ENCODE assay signal across 10 cellular contexts in the genomic region with DNA sequence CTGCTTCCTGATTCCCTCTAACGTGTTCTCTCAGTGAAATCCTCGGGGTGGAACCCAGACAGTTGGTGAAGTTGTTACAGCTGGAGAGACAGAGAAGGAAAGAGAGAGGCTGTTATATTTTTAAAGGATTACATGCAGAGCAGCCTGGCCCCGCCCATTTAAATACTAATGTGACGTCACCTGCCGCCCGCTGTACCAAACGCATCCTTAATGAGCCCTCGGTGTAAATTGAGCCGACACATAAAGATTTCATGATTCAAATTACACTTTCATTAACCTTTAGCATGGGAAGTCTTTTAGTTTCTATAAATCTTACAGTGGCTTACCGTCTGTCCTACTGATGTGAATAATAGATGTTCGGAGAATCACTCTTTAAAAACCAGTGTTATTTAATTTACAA.
A peak's percentile ranks its signal among the peaks of the same experiment; 100 is the strongest.
DNase-seq lines count a peak whose midpoint lies in the region; ATAC-seq and TF ChIP-seq lines count a peak whose summit lies in the region.
"Had no signal": no experiment of that assay in that cellular context is flagged by ENCODE, and none has a peak within 500 bp of the region (broad histone marks: within the 10 kb centered on the region; RNA-seq: fewer than 3 reads in every experiment).

No MANE protein-coding gene starts in this region.

- peak; percentile 12 for DNase-seq in activated naive CD4-positive, alpha-beta T cell treated with anti-CD3 and anti-CD28 coated beads for 36 hours
- DNase-seq in activated naive CD4-positive, alpha-beta T cell treated with anti-CD3 and anti-CD28 coated beads, Interleukin-2, amount 50 U/mL, for 16 hours, result no peak
- DNase-seq in NCI-H510A (lab: John Stamatoyannopoulos, UW) (peak; percentile 74), glutamatergic neuron (peak; percentile 44), progenitor cell of endocrine pancreas (ENCODE audit: low spot score, unreplicated experiment) (no peak), retina (no peak)
- DNase-seq: tibial artery had no signal

- H3K9me3 Mint-ChIP-seq in activated naive CD4-positive, alpha-beta T cell treated with anti-CD3 and anti-CD28 coated beads for 36 hours, result no peaks in the 10 kb centered on the region
- H3K9me3 Mint-ChIP-seq in glutamatergic neuron (ENCODE audit: unreplicated experiment), result peaks cover 6% of the 10 kb centered on the region
- peaks cover 6% of the 10 kb centered on the region for H3K9me3 Mint-ChIP-seq in stimulated activated memory B cell treated with anti-CD40 and anti-IgM and Interleukin-4, amounts not matched to agents 10 μg/mL and 1 μg/mL and 100 μg/mL, for 72 hours
- H3K9me3 Mint-ChIP-seq in progenitor cell of endocrine pancreas (ENCODE audit: low read depth), result peaks cover under 1% of the 10 kb centered on the region
- H3K9me3 Mint-ChIP-seq: T-helper 2 cell treated with Interferon-gamma antibody and Interleukin-4, amounts not matched to agents 5 μg/mL and 100 μg/mL, for 36 hours had no signal

- H3K4me3 Mint-ChIP-seq in activated naive CD4-positive, alpha-beta T cell treated with anti-CD3 and anti-CD28 coated beads for 36 hours, result no peak overlapping the region
- H3K4me3 Mint-ChIP-seq in glutamatergic neuron (ENCODE audit: unreplicated experiment) (peak overlapping the region; percentile 75), progenitor cell of endocrine pancreas (ENCODE audit: low read depth) (no peak overlapping the region)
- H3K4me3 Mint-ChIP-seq in stimulated activated memory B cell treated with anti-CD40 and anti-IgM and Interleukin-4, amounts not matched to agents 10 μg/mL and 1 μg/mL and 100 μg/mL, for 72 hours, result peak overlapping the region; percentile 58
- H3K4me3 Mint-ChIP-seq: T-helper 2 cell treated with Interferon-gamma antibody and Interleukin-4, amounts not matched to agents 5 μg/mL and 100 μg/mL, for 36 hours had no signal

- peaks cover 7% of the 10 kb centered on the region for H3K36me3 Mint-ChIP-seq in activated naive CD4-positive, alpha-beta T cell treated with anti-CD3 and anti-CD28 coated beads for 36 hours (ENCODE audit: low read depth)
- H3K36me3 Mint-ChIP-seq in glutamatergic neuron (ENCODE audit: unreplicated experiment) (peaks cover 10% of the 10 kb centered on the region), progenitor cell of endocrine pancreas (ENCODE audit: insufficient read depth) (peaks cover 2% of the 10 kb centered on the region)
- peaks cover 9% of the 10 kb centered on the region for H3K36me3 Mint-ChIP-seq in stimulated activated memory B cell treated with anti-CD40 and anti-IgM and Interleukin-4, amounts not matched to agents 10 μg/mL and 1 μg/mL and 100 μg/mL, for 72 hours

- peaks cover 8% of the 10 kb centered on the region for H3K4me1 Mint-ChIP-seq in activated naive CD4-positive, alpha-beta T cell treated with anti-CD3 and anti-CD28 coated beads for 36 hours (ENCODE audit: low read depth)
- H3K4me1 Mint-ChIP-seq in glutamatergic neuron (ENCODE audit: low read depth, unreplicated experiment) (peaks cover 31% of the 10 kb centered on the region), progenitor cell of endocrine pancreas (ENCODE audit: low read depth) (peaks cover 18% of the 10 kb centered on the region)
- H3K4me1 Mint-ChIP-seq in stimulated activated memory B cell treated with anti-CD40 and anti-IgM and Interleukin-4, amounts not matched to agents 10 μg/mL and 1 μg/mL and 100 μg/mL, for 72 hours, result peaks cover 28% of the 10 kb centered on the region

- intact Hi-C loops in activated naive CD4-positive, alpha-beta T cell treated with anti-CD3 and anti-CD28 coated beads for 36 hours (cut with micrococcal nuclease), result no loop called here

- no peaks in the 10 kb centered on the region for H3K27me3 Mint-ChIP-seq in activated naive CD4-positive, alpha-beta T cell treated with anti-CD3 and anti-CD28 coated beads for 36 hours (ENCODE audit: low read depth)
- H3K27me3 Mint-ChIP-seq in glutamatergic neuron (ENCODE audit: unreplicated experiment) (peaks cover 5% of the 10 kb centered on the region), progenitor cell of endocrine pancreas (peaks cover 24% of the 10 kb centered on the region)
- H3K27me3 Mint-ChIP-seq in stimulated activated memory B cell treated with anti-CD40 and anti-IgM and Interleukin-4, amounts not matched to agents 10 μg/mL and 1 μg/mL and 100 μg/mL, for 72 hours, result no peaks in the 10 kb centered on the region

- H3K27ac Mint-ChIP-seq in activated naive CD4-positive, alpha-beta T cell treated with anti-CD3 and anti-CD28 coated beads for 36 hours, result no peak overlapping the region
- H3K27ac Mint-ChIP-seq in glutamatergic neuron (ENCODE audit: unreplicated experiment) (peak overlapping the region; percentile 15), progenitor cell of endocrine pancreas (no peak overlapping the region)
- H3K27ac Mint-ChIP-seq in stimulated activated memory B cell treated with anti-CD40 and anti-IgM and Interleukin-4, amounts not matched to agents 10 μg/mL and 1 μg/mL and 100 μg/mL, for 72 hours, result peak overlapping the region; percentile 38
- H3K27ac Mint-ChIP-seq: T-helper 2 cell treated with Interferon-gamma antibody and Interleukin-4, amounts not matched to agents 5 μg/mL and 100 μg/mL, for 36 hours had no signal

- CTCF ChIA-PET in activated naive CD4-positive, alpha-beta T cell treated with anti-CD3 and anti-CD28 coated beads for 36 hours (lab: Charles Lee), result interaction anchor here (0.6 to 1.6 kb wide), 2 partner anchors 178 to 268 kb away, joined by 3 to 6 read pairs; no protein-coding TSS in a partner anchor

- ATAC-seq in stimulated activated memory B cell treated with anti-CD40 and anti-IgM and Interleukin-4, amounts not matched to agents 10 μg/mL and 1 μg/mL and 100 μg/mL, for 72 hours, result no peak
- no peak for ATAC-seq in HG03457 (IDR thresholded peaks at IDR 0.05; ENCODE audit: unreplicated experiment)

- TF ChIP-seq CTCF in glutamatergic neuron (IDR thresholded peaks at IDR 0.05; ENCODE audit: partially characterized antibody, unreplicated experiment), result no peak
- no peak for TF ChIP-seq CTCF in progenitor cell of endocrine pancreas (IDR thresholded peaks at IDR 0.05; ENCODE audit: unreplicated experiment)

Comparison
In these comparisons a context has a peak if more than half of its experiments do, and no peak if none do; other contexts are left out.
1. DNase-seq: peak in activated naive CD4-positive, alpha-beta T cell treated with anti-CD3 and anti-CD28 coated beads for 36 hours (single experiment), NCI-H510A (single experiment) and glutamatergic neuron (single experiment); none in activated naive CD4-positive, alpha-beta T cell treated with anti-CD3 and anti-CD28 coated beads, Interleukin-2, amount 50 U/mL, for 16 hours (single experiment), progenitor cell of endocrine pancreas (single experiment) and retina (single experiment).
2. H3K27ac Mint-ChIP-seq: peak in glutamatergic neuron (single experiment) and stimulated activated memory B cell treated with anti-CD40 and anti-IgM and Interleukin-4, amounts not matched to agents 10 μg/mL and 1 μg/mL and 100 μg/mL, for 72 hours (single experiment); none in activated naive CD4-positive, alpha-beta T cell treated with anti-CD3 and anti-CD28 coated beads for 36 hours (single experiment) and progenitor cell of endocrine pancreas (single experiment).
3. H3K4me3 Mint-ChIP-seq: peak in glutamatergic neuron (single experiment) and stimulated activated memory B cell treated with anti-CD40 and anti-IgM and Interleukin-4, amounts not matched to agents 10 μg/mL and 1 μg/mL and 100 μg/mL, for 72 hours (single experiment); none in activated naive CD4-positive, alpha-beta T cell treated with anti-CD3 and anti-CD28 coated beads for 36 hours (single experiment) and progenitor cell of endocrine pancreas (single experiment).